ENCODE assay signal across 36 cellular contexts in genomic region chr14:41393512-41393911, GRCh38.
"Had no signal": no experiment of that assay in that cellular context is flagged by ENCODE, and none has a peak within 500 bp of the region (broad histone marks: within the 10 kb centered on the region; RNA-seq: fewer than 3 reads in every experiment).

No MANE protein-coding gene starts in this region.

- H3K36me3 Mint-ChIP-seq: activated CD4-positive, alpha-beta memory T cell treated with anti-CD3 and anti-CD28 coated beads for 36 hours; activated CD8-positive, alpha-beta memory T cell treated with anti-CD3 and anti-CD28 coated beads, Interleukin-2, amount 10 ng/mL, durations not matched to agents 7 days and 5 days; activated naive CD4-positive, alpha-beta T cell treated with anti-CD3 and anti-CD28 coated beads, Interleukin-2, amount 10 ng/mL, durations not matched to agents 7 days and 5 days; activated naive CD4-positive, alpha-beta T cell treated with anti-CD3 and anti-CD28 coated beads, Interleukin-2, amount 50 U/mL, for 72 hours; activated naive CD8-positive, alpha-beta T cell treated with anti-CD3 and anti-CD28 coated beads, Interleukin-2, amount 10 ng/mL, durations not matched to agents 7 days and 5 days; brain had no signal

- H3K9me3 ChIP-seq: ascending aorta, breast epithelium, esophagus muscularis mucosa, gastrocnemius medialis had no signal

- H3K4me3 ChIP-seq: ascending aorta, breast epithelium, cardiac muscle cell, coronary artery, esophagus muscularis mucosa, gastrocnemius medialis, heart left ventricle had no signal

- H3K27ac Mint-ChIP-seq: activated CD4-positive, alpha-beta memory T cell treated with anti-CD3 and anti-CD28 coated beads for 36 hours; activated CD4-positive, alpha-beta T cell treated with anti-CD3 and anti-CD28 coated beads for 36 hours; activated CD4-positive, alpha-beta T cell treated with anti-CD3 and anti-CD28 coated beads, Interleukin-2, amount 10 ng/mL, durations not matched to agents 24 days and 14 days; activated CD8-positive, alpha-beta memory T cell treated with anti-CD3 and anti-CD28 coated beads, Interleukin-2, amount 10 ng/mL, durations not matched to agents 7 days and 5 days; activated CD8-positive, alpha-beta T cell treated with anti-CD3 and anti-CD28 coated beads, Interleukin-2, amount 10 ng/mL, durations not matched to agents 7 days and 5 days; activated naive CD4-positive, alpha-beta T cell treated with anti-CD3 and anti-CD28 coated beads, Interleukin-2, amount 10 ng/mL, durations not matched to agents 7 days and 5 days; activated naive CD4-positive, alpha-beta T cell treated with anti-CD3 and anti-CD28 coated beads, Interleukin-2, amount 50 U/mL, for 72 hours; activated naive CD8-positive, alpha-beta T cell treated with anti-CD3 and anti-CD28 coated beads, Interleukin-2, amount 10 ng/mL, durations not matched to agents 7 days and 5 days; activated T-helper 1 cell treated with anti-CD3 and anti-CD28 coated beads, Interleukin-12 subunit alpha, Interleukin-12 subunit beta, Interleukin-2, Interleukin-4 antibody, amounts not matched to agents 30 ng/mL and 10 ng/mL and 1 ng/mL, durations not matched to agents 14 hours and 24 hours and 36 hours; activated T-helper 2 cell treated with anti-CD3 and anti-CD28 coated beads, Interferon-gamma antibody, Interleukin-2, Interleukin-4, amounts not matched to agents 10 μg/mL and 5 μg/mL and 100 μg/mL, durations not matched to agents 14 hours and 24 hours and 36 hours; brain; dendritic cell treated with granulocyte-macrophage colony-stimulating factor and Interleukin-4, amounts not matched to agents 40 ng/mL and 50 ng/mL, for 4 days; effector memory CD8-positive, alpha-beta T cell; T-helper 2 cell treated with Interferon-gamma antibody and Interleukin-4, amounts not matched to agents 5 μg/mL and 100 μg/mL, for 36 hours had no signal

- H3K9me3 Mint-ChIP-seq: activated CD4-positive, alpha-beta memory T cell treated with anti-CD3 and anti-CD28 coated beads for 36 hours; activated naive CD4-positive, alpha-beta T cell treated with anti-CD3 and anti-CD28 coated beads, Interleukin-2, amount 10 ng/mL, durations not matched to agents 7 days and 5 days; activated naive CD8-positive, alpha-beta T cell treated with anti-CD3 and anti-CD28 coated beads, Interleukin-2, amount 10 ng/mL, durations not matched to agents 7 days and 5 days; dendritic cell treated with granulocyte-macrophage colony-stimulating factor and Interleukin-4, amounts not matched to agents 40 ng/mL and 50 ng/mL, for 4 days had no signal

- H3K4me1 ChIP-seq: ascending aorta, breast epithelium, esophagus muscularis mucosa, foreskin keratinocyte, gastrocnemius medialis, heart left ventricle had no signal

- H3K27ac ChIP-seq: ascending aorta, breast epithelium, cardiac muscle cell, coronary artery, esophagus muscularis mucosa, foreskin keratinocyte, gastrocnemius medialis, heart left ventricle had no signal

- H3K27me3 ChIP-seq: ascending aorta, breast epithelium, cardiac muscle cell, esophagus muscularis mucosa, foreskin keratinocyte, gastrocnemius medialis, heart left ventricle had no signal

- DNase-seq: activated CD4-positive, alpha-beta memory T cell treated with anti-CD3 and anti-CD28 coated beads for 36 hours; activated CD4-positive, alpha-beta T cell treated with anti-CD3 and anti-CD28 coated beads for 36 hours; activated CD4-positive, alpha-beta T cell treated with anti-CD3 and anti-CD28 coated beads, Interleukin-2, amount 10 ng/mL, durations not matched to agents 24 days and 14 days; activated CD4-positive, CD25-positive, alpha-beta regulatory T cell; activated CD4-positive, CD25-positive, alpha-beta regulatory T cell treated with anti-CD3 and anti-CD28 coated beads, Interleukin-2, amount 50 U/mL, for 72 hours; activated CD8-positive, alpha-beta memory T cell treated with anti-CD3 and anti-CD28 coated beads, Interleukin-2, amount 10 ng/mL, durations not matched to agents 7 days and 5 days; activated CD8-positive, alpha-beta memory T cell treated with anti-CD3 and anti-CD28 coated beads, Interleukin-2, amount 50 U/mL, for 4 hours; activated CD8-positive, alpha-beta T cell treated with anti-CD3 and anti-CD28 coated beads, Interleukin-2, amount 10 ng/mL, durations not matched to agents 7 days and 5 days; activated effector memory CD4-positive, alpha-beta T cell treated with anti-CD3 and anti-CD28 coated beads, Interleukin-2, amount 50 U/mL, for 16 hours; activated naive CD4-positive, alpha-beta T cell; activated naive CD4-positive, alpha-beta T cell treated with anti-CD3 and anti-CD28 coated beads, Interleukin-2, amount 10 ng/mL, durations not matched to agents 7 days and 5 days; activated naive CD8-positive, alpha-beta T cell treated with anti-CD3 and anti-CD28 coated beads, Interleukin-2, amount 10 ng/mL, durations not matched to agents 7 days and 5 days; activated T-cell treated with anti-CD3 and anti-CD28 coated beads, Interleukin-2, amount 50 U/mL, for 1 hour; activated T-cell treated with anti-CD3 and anti-CD28 coated beads, Interleukin-2, amount 50 U/mL, for 48 hours; central memory CD4-positive, alpha-beta T cell; cerebellar nuclear complex; effector CD4-positive, alpha-beta T cell; effector memory CD8-positive, alpha-beta T cell; erythroblast; foreskin keratinocyte; gastrocnemius medialis; glutamatergic neuron; heart left ventricle; hypothalamus; T1000 had no signal

- H3K36me3 ChIP-seq: ascending aorta, breast epithelium, cardiac muscle cell, esophagus muscularis mucosa, gastrocnemius medialis, heart left ventricle had no signal

- H3K4me3 Mint-ChIP-seq: activated CD4-positive, alpha-beta memory T cell treated with anti-CD3 and anti-CD28 coated beads for 36 hours; activated CD4-positive, alpha-beta T cell treated with anti-CD3 and anti-CD28 coated beads for 36 hours; activated CD4-positive, alpha-beta T cell treated with anti-CD3 and anti-CD28 coated beads, Interleukin-2, amount 10 ng/mL, durations not matched to agents 24 days and 14 days; activated CD8-positive, alpha-beta memory T cell treated with anti-CD3 and anti-CD28 coated beads, Interleukin-2, amount 10 ng/mL, durations not matched to agents 7 days and 5 days; activated CD8-positive, alpha-beta T cell treated with anti-CD3 and anti-CD28 coated beads, Interleukin-2, amount 10 ng/mL, durations not matched to agents 7 days and 5 days; activated naive CD4-positive, alpha-beta T cell treated with anti-CD3 and anti-CD28 coated beads, Interleukin-2, amount 10 ng/mL, durations not matched to agents 7 days and 5 days; activated naive CD8-positive, alpha-beta T cell treated with anti-CD3 and anti-CD28 coated beads, Interleukin-2, amount 10 ng/mL, durations not matched to agents 7 days and 5 days; activated T-helper 1 cell treated with anti-CD3 and anti-CD28 coated beads, Interleukin-12 subunit alpha, Interleukin-12 subunit beta, Interleukin-2, Interleukin-4 antibody, amounts not matched to agents 30 ng/mL and 10 ng/mL and 1 ng/mL, durations not matched to agents 14 hours and 24 hours and 36 hours; brain; dendritic cell treated with granulocyte-macrophage colony-stimulating factor and Interleukin-4, amounts not matched to agents 40 ng/mL and 50 ng/mL, for 4 days; effector memory CD8-positive, alpha-beta T cell; T-helper 2 cell treated with Interferon-gamma antibody and Interleukin-4, amounts not matched to agents 5 μg/mL and 100 μg/mL, for 36 hours had no signal

- ATAC-seq: activated CD4-positive, alpha-beta T cell treated with anti-CD3 and anti-CD28 coated beads for 36 hours; activated CD8-positive, alpha-beta memory T cell treated with anti-CD3 and anti-CD28 coated beads, Interleukin-2, amount 10 ng/mL, durations not matched to agents 7 days and 5 days; activated CD8-positive, alpha-beta T cell treated with anti-CD3 and anti-CD28 coated beads, Interleukin-2, amount 10 ng/mL, durations not matched to agents 7 days and 5 days; activated naive CD4-positive, alpha-beta T cell treated with anti-CD3 and anti-CD28 coated beads, Interleukin-2, amount 50 U/mL, for 72 hours; effector memory CD8-positive, alpha-beta T cell; foreskin keratinocyte; gastrocnemius medialis; heart left ventricle had no signal

- H3K27me3 Mint-ChIP-seq: activated CD4-positive, alpha-beta memory T cell treated with anti-CD3 and anti-CD28 coated beads for 36 hours; activated CD4-positive, alpha-beta T cell treated with anti-CD3 and anti-CD28 coated beads for 36 hours; activated CD4-positive, alpha-beta T cell treated with anti-CD3 and anti-CD28 coated beads, Interleukin-2, amount 10 ng/mL, durations not matched to agents 24 days and 14 days; activated CD8-positive, alpha-beta memory T cell treated with anti-CD3 and anti-CD28 coated beads, Interleukin-2, amount 10 ng/mL, durations not matched to agents 7 days and 5 days; activated naive CD4-positive, alpha-beta T cell treated with anti-CD3 and anti-CD28 coated beads, Interleukin-2, amount 10 ng/mL, durations not matched to agents 7 days and 5 days; activated naive CD8-positive, alpha-beta T cell treated with anti-CD3 and anti-CD28 coated beads, Interleukin-2, amount 10 ng/mL, durations not matched to agents 7 days and 5 days; brain; dendritic cell treated with granulocyte-macrophage colony-stimulating factor and Interleukin-4, amounts not matched to agents 40 ng/mL and 50 ng/mL, for 4 days; effector memory CD8-positive, alpha-beta T cell had no signal

- H3K4me1 Mint-ChIP-seq: activated CD4-positive, alpha-beta T cell treated with anti-CD3 and anti-CD28 coated beads for 36 hours; activated CD4-positive, alpha-beta T cell treated with anti-CD3 and anti-CD28 coated beads, Interleukin-2, amount 10 ng/mL, durations not matched to agents 24 days and 14 days; activated CD8-positive, alpha-beta memory T cell treated with anti-CD3 and anti-CD28 coated beads, Interleukin-2, amount 10 ng/mL, durations not matched to agents 7 days and 5 days; activated naive CD4-positive, alpha-beta T cell treated with anti-CD3 and anti-CD28 coated beads, Interleukin-2, amount 10 ng/mL, durations not matched to agents 7 days and 5 days; activated naive CD8-positive, alpha-beta T cell treated with anti-CD3 and anti-CD28 coated beads, Interleukin-2, amount 10 ng/mL, durations not matched to agents 7 days and 5 days had no signal
